ENCODE assay signal across 1 cellular context in genomic region chr7:101814081-101814995, GRCh38.
TF ChIP-seq lines count a peak whose summit lies in the region.

No MANE protein-coding gene starts in this region.

TF ChIP-seq in H1, 55 proteins besides CTCF, POLR2A, EP300 and RAD21 (continued from another document):
- TF ChIP-seq MAFK (IDR thresholded peaks at IDR 0.05; ENCODE audit: low read depth, low read length) (no peak), RBBP5 (IDR thresholded peaks at IDR 0.05; ENCODE audit: borderline replicate concordance, low read depth, low read length) (no peak), POU5F1 (IDR thresholded peaks at IDR 0.05; ENCODE audit: low read depth, low read length) (no peak), E2F6 (IDR thresholded peaks at IDR 0.05) (peak; percentile 93), MAX (IDR thresholded peaks at IDR 0.05) (peak; percentile 89), JUN (IDR thresholded peaks at IDR 0.05; ENCODE audit: low read depth, low read length) (no peak)
TF ChIP-seq in H1: peak in this region for 6.
